12 cellular contexts compared by ENCODE assay signal in the genomic region with DNA sequence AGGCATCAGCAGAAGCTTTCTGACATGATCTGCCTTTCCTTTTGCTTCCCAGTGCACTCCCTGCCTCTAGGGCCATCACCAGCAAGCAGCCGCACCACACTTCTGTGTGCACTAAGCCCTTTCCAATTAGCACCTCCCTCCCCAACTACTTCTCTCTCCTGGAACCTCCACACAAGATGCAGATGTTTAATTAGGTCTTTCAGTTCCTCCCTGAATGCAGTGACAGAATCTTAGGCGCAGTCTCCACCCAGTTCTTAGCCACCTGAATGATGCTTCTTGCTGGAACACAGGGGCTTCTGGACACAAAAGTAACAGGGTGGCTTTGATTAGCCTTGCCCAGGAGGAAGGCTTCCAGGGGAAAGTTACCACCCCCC. TPM values are rescaled to one million over a fixed set of nuclear protein-coding genes. Genes with fewer than 3 reads are reported as not detected.
DNase-seq lines count a peak whose midpoint lies in the region; ATAC-seq, FAIRE-seq and TF ChIP-seq lines count a peak whose summit lies in the region.
"Had no signal": no experiment of that assay in that cellular context is flagged by ENCODE, and none has a peak within 500 bp of the region (broad histone marks: within the 10 kb centered on the region; RNA-seq: fewer than 3 reads in every experiment).

No MANE protein-coding gene starts in this region.

- POLR2A ChIA-PET in activated B cell treated with CpG ODN at 0.5 μM for 24 hours (lab: Charles Lee): interaction anchor here (1.6 to 3.0 kb wide), 2 partner anchors 25 to 32 kb away, joined by 5 to 18 read pairs; a partner anchor contains a TSS

- TF ChIP-seq CTCF in activated B cell treated with CpG ODN at 0.5 μM for 24 hours (IDR thresholded peaks at IDR 0.05) (no peak), pancreas (IDR thresholded peaks at IDR 0.05) (no peak)

- peak overlapping the region; percentile 58 for H3K4me3 Mint-ChIP-seq in activated B cell treated with CpG ODN at 0.5 μM for 24 hours

- DNase-seq in GM12892 (ENCODE audit: insufficient read length) (no peak), activated B cell treated with CpG ODN at 0.5 μM for 24 hours (no peak), SHP77 (lab: John Stamatoyannopoulos, UW) (no peak), pancreas (no peak), NCI-H748 (lab: John Stamatoyannopoulos, UW; ENCODE audit: unreplicated experiment) (no peak), NCI-H526 treated with DMSO at 0.1 percent for 48 hours (lab: John Stamatoyannopoulos, UW) (no peak)
- DNase-seq: foreskin fibroblast, MG63 had no signal

- H3K27me3 ChIP-seq in pancreas: no peaks in the 10 kb centered on the region
- H3K27me3 ChIP-seq: MG63 had no signal

- CTCF ChIA-PET in activated B cell treated with CpG ODN at 0.5 μM for 24 hours (lab: Charles Lee): no interaction called here

- no peaks in the 10 kb centered on the region for H3K9me3 Mint-ChIP-seq in activated B cell treated with CpG ODN at 0.5 μM for 24 hours

- H3K36me3 Mint-ChIP-seq in activated B cell treated with CpG ODN at 0.5 μM for 24 hours (ENCODE audit: low read depth): peaks cover 55% of the 10 kb centered on the region

- intact Hi-C loops in activated B cell treated with CpG ODN at 0.5 μM for 24 hours (cut with micrococcal nuclease) (loop anchor here (1.0 to 10.0 kb wide), 3 partner anchors 8 to 407 kb away; no protein-coding TSS in a partner anchor), pancreas (cut with DNase I) (no loop called here)

- FAIRE-seq in GM12892 (lab: Jason Lieb, UNC): peak; percentile 68
- no peak for FAIRE-seq in pancreas (lab: Jason Lieb, UNC)
- FAIRE-seq: H1 had no signal

- H3K27ac ChIP-seq in pancreas: no peak overlapping the region
- H3K27ac ChIP-seq: thoracic aorta had no signal

- H3K27ac Mint-ChIP-seq in activated B cell treated with CpG ODN at 0.5 μM for 24 hours: peak overlapping the region; percentile 51

- no peaks in the 10 kb centered on the region for H3K9me3 ChIP-seq in pancreas
- H3K9me3 ChIP-seq: MG63, thoracic aorta had no signal

- no peak overlapping the region for H3K4me3 ChIP-seq in pancreas
- H3K4me3 ChIP-seq: MG63, thoracic aorta had no signal

- ATAC-seq in GM21360 (IDR thresholded peaks at IDR 0.05; ENCODE audit: unreplicated experiment) (peak; percentile 76), HG03066 (IDR thresholded peaks at IDR 0.05; ENCODE audit: low read depth, unreplicated experiment) (peak; percentile 75), activated B cell treated with CpG ODN at 0.5 μM for 24 hours (ENCODE audit: low read depth) (peak; percentile 86), pancreas (no peak)

- H3K4me1 ChIP-seq in pancreas: no peaks in the 10 kb centered on the region

- H3K4me1 Mint-ChIP-seq in activated B cell treated with CpG ODN at 0.5 μM for 24 hours: peaks cover 74% of the 10 kb centered on the region

- H3K27me3 Mint-ChIP-seq in activated B cell treated with CpG ODN at 0.5 μM for 24 hours: no peaks in the 10 kb centered on the region

- no peak for TF ChIP-seq POLR2A in GM12892 (IDR thresholded peaks at IDR 0.05; ENCODE audit: low read depth, low read length)

- 95 to 97% methylated on average over 2 of the region's 2 CpGs for whole genome bisulfite sequencing in pancreas, 2 donors

- no peaks in the 10 kb centered on the region for H3K36me3 ChIP-seq in pancreas
- H3K36me3 ChIP-seq: MG63, thoracic aorta had no signal

RNA-seq across cellular contexts. Expression of a gene that starts 32.9 kb away (rescaled TPM):
- polyA plus RNA-seq in GM12892 (2012; ENCODE audit: missing spikeins): 56.2 TPM
- total RNA-seq in activated B cell treated with CpG ODN at 0.5 μM for 24 hours: 145 and 156 TPM in 2 replicates
- total RNA-seq in pancreas: 10 to 100 TPM in 2 of 6 donors, 1 to 10 TPM in 4; 7.1 to 17.9 (median 8.6) TPM
- polyA plus RNA-seq in pancreas: 1 to 10 TPM; 3.1 to 3.7 TPM

Comparison
In these comparisons a context has a peak if more than half of its experiments do, and no peak if none do; other contexts are left out.
1. ATAC-seq: peak in GM21360 (single experiment), HG03066 (single experiment) and activated B cell treated with CpG ODN at 0.5 μM for 24 hours (single experiment); none in pancreas (0 of 4).